In genomic region chr12:9134981-9135628, GRCh38 we compare ENCODE assay signal across 9 cellular contexts. TPM values are rescaled to one million over a fixed set of nuclear protein-coding genes. Genes with fewer than 3 reads are reported as not detected.
DNase-seq lines count a peak whose midpoint lies in the region; ATAC-seq and TF ChIP-seq lines count a peak whose summit lies in the region.
"Had no signal": no experiment of that assay in that cellular context is flagged by ENCODE, and none has a peak within 500 bp of the region (broad histone marks: within the 10 kb centered on the region; RNA-seq: fewer than 3 reads in every experiment).

No MANE protein-coding gene starts in this region.

- H3K27me3 Mint-ChIP-seq in activated naive CD4-positive, alpha-beta T cell treated with anti-CD3 and anti-CD28 coated beads for 36 hours (ENCODE audit: low read depth), result no peaks in the 10 kb centered on the region
- peaks cover 4% of the 10 kb centered on the region for H3K27me3 Mint-ChIP-seq in activated naive CD4-positive, alpha-beta T cell treated with anti-CD3 and anti-CD28 coated beads, Interleukin-2, amount 10 ng/mL, durations not matched to agents 7 days and 5 days
- H3K27me3 Mint-ChIP-seq: T-helper 17 cell had no signal

- H3K9me3 ChIP-seq in MM.1S (replicated peaks; ENCODE audit: insufficient read depth, low read length), result no peaks in the 10 kb centered on the region
- no peaks in the 10 kb centered on the region for H3K9me3 ChIP-seq in esophagus muscularis mucosa

- H4K20me1 ChIP-seq in MM.1S (ENCODE audit: insufficient read depth, low read length), result no peaks in the 10 kb centered on the region

- peaks cover 3% of the 10 kb centered on the region for H3K36me3 Mint-ChIP-seq in activated naive CD4-positive, alpha-beta T cell treated with anti-CD3 and anti-CD28 coated beads for 36 hours (ENCODE audit: low read depth)
- no peaks in the 10 kb centered on the region for H3K36me3 Mint-ChIP-seq in activated naive CD4-positive, alpha-beta T cell treated with anti-CD3 and anti-CD28 coated beads, Interleukin-2, amount 10 ng/mL, durations not matched to agents 7 days and 5 days
- no peaks in the 10 kb centered on the region for H3K36me3 Mint-ChIP-seq in stimulated activated effector memory CD8-positive, alpha-beta T cell treated with anti-CD3 and anti-CD28 coated beads, Interleukin-12 subunit alpha, Interleukin-12 subunit beta, amount 100 ng/mL, for 72 hours

- CTCF ChIA-PET in activated naive CD4-positive, alpha-beta T cell treated with anti-CD3 and anti-CD28 coated beads for 36 hours (lab: Charles Lee), result interaction anchor here (1.1 to 1.5 kb wide), 4 partner anchors 9 to 31 kb away, joined by 3 to 5 read pairs (median 4); no protein-coding TSS in a partner anchor
- CTCF ChIA-PET in activated naive CD4-positive, alpha-beta T cell treated with anti-CD3 and anti-CD28 coated beads, Interleukin-2, amount 10 ng/mL, durations not matched to agents 7 days and 5 days (lab: Charles Lee), result interaction anchor here (0.7 to 1.1 kb wide), 3 partner anchors 11 to 70 kb away, joined by 3 to 4 read pairs (median 3); no protein-coding TSS in a partner anchor

- 37% methylated on average over 16 of the region's 16 CpGs for WGBS in esophagus muscularis mucosa

- no peaks in the 10 kb centered on the region for H3K79me2 ChIP-seq in MM.1S (ENCODE audit: low read length)

- no peaks in the 10 kb centered on the region for H3F3A ChIP-seq in MM.1S (ENCODE audit: insufficient read depth, low read length)

- no peak for TF ChIP-seq POLR2A in esophagus muscularis mucosa (IDR thresholded peaks at IDR 0.05; ENCODE audit: low read depth)

- H3K4me3 ChIP-seq in MM.1S (ENCODE audit: low read length) (no peak overlapping the region), esophagus muscularis mucosa (peak overlapping the region; percentile 8 to 21 (median 12))

- no peak overlapping the region for H3K4me2 ChIP-seq in MM.1S (ENCODE audit: low read depth, low read length)

- H3K9ac ChIP-seq in MM.1S (ENCODE audit: low read length), result no peak overlapping the region

- H3K4me1 Mint-ChIP-seq in activated naive CD4-positive, alpha-beta T cell treated with anti-CD3 and anti-CD28 coated beads for 36 hours (ENCODE audit: low read depth), result no peaks in the 10 kb centered on the region
- no peaks in the 10 kb centered on the region for H3K4me1 Mint-ChIP-seq in activated naive CD4-positive, alpha-beta T cell treated with anti-CD3 and anti-CD28 coated beads, Interleukin-2, amount 10 ng/mL, durations not matched to agents 7 days and 5 days
- peaks cover 31% of the 10 kb centered on the region for H3K4me1 Mint-ChIP-seq in stimulated activated effector memory CD8-positive, alpha-beta T cell treated with anti-CD3 and anti-CD28 coated beads, Interleukin-12 subunit alpha, Interleukin-12 subunit beta, amount 100 ng/mL, for 72 hours

- H3K36me3 ChIP-seq in MM.1S (replicated peaks; ENCODE audit: insufficient read depth, low read length) (no peaks in the 10 kb centered on the region), esophagus muscularis mucosa (no peaks in the 10 kb centered on the region)

- H3K27me3 ChIP-seq in MM.1S (replicated peaks; ENCODE audit: insufficient read depth, low read length) (no peaks in the 10 kb centered on the region), esophagus muscularis mucosa (no peaks in the 10 kb centered on the region)

- intact Hi-C loops in activated naive CD4-positive, alpha-beta T cell treated with anti-CD3 and anti-CD28 coated beads for 36 hours (cut with micrococcal nuclease), result no loop called here
- intact Hi-C loops in esophagus muscularis mucosa (cut with DNase I), result no loop called here

- no peaks in the 10 kb centered on the region for H3K4me1 ChIP-seq in MM.1S (ENCODE audit: low read length)
- peaks cover 0 to 7% (median 7%) of the 10 kb centered on the region in 4 donors for H3K4me1 ChIP-seq in esophagus muscularis mucosa

- no peak overlapping the region for H3K27ac Mint-ChIP-seq in activated naive CD4-positive, alpha-beta T cell treated with anti-CD3 and anti-CD28 coated beads for 36 hours
- H3K27ac Mint-ChIP-seq in activated naive CD4-positive, alpha-beta T cell treated with anti-CD3 and anti-CD28 coated beads, Interleukin-2, amount 10 ng/mL, durations not matched to agents 7 days and 5 days, result no peak overlapping the region
- H3K27ac Mint-ChIP-seq in stimulated activated effector memory CD8-positive, alpha-beta T cell treated with anti-CD3 and anti-CD28 coated beads, Interleukin-12 subunit alpha, Interleukin-12 subunit beta, amount 100 ng/mL, for 72 hours, result no peak overlapping the region
- H3K27ac Mint-ChIP-seq: T-helper 17 cell had no signal

- H3K9me2 ChIP-seq in MM.1S (replicated peaks; ENCODE audit: insufficient read depth, low read length), result no peaks in the 10 kb centered on the region

- H2AFZ ChIP-seq in MM.1S (ENCODE audit: low read length), result 0 out of 2 replicates have a peak overlapping the region, but pooled peaks have one; percentile 19

- no peaks in the 10 kb centered on the region for H3K9me3 Mint-ChIP-seq in activated naive CD4-positive, alpha-beta T cell treated with anti-CD3 and anti-CD28 coated beads for 36 hours
- no peaks in the 10 kb centered on the region for H3K9me3 Mint-ChIP-seq in activated naive CD4-positive, alpha-beta T cell treated with anti-CD3 and anti-CD28 coated beads, Interleukin-2, amount 10 ng/mL, durations not matched to agents 7 days and 5 days
- no peaks in the 10 kb centered on the region for H3K9me3 Mint-ChIP-seq in stimulated activated effector memory CD8-positive, alpha-beta T cell treated with anti-CD3 and anti-CD28 coated beads, Interleukin-12 subunit alpha, Interleukin-12 subunit beta, amount 100 ng/mL, for 72 hours

- DNase-seq in activated naive CD4-positive, alpha-beta T cell treated with anti-CD3 and anti-CD28 coated beads for 36 hours, result peak; percentile 16
- no peak for DNase-seq in activated naive CD4-positive, alpha-beta T cell treated with anti-CD3 and anti-CD28 coated beads, Interleukin-2, amount 10 ng/mL, durations not matched to agents 7 days and 5 days
- DNase-seq in MM.1S (peak; percentile 48), esophagus muscularis mucosa (ENCODE audit: extremely low spot score) (no peak), NCI-H187 (lab: John Stamatoyannopoulos, UW) (no peak), amygdala (lab: John Stamatoyannopoulos, UW) (no peak)
- no peak for DNase-seq in stimulated activated effector memory CD8-positive, alpha-beta T cell treated with anti-CD3 and anti-CD28 coated beads, Interleukin-12 subunit alpha, Interleukin-12 subunit beta, amount 100 ng/mL, for 72 hours (ENCODE audit: low spot score in 2 of 2)
- DNase-seq: T-helper 17 cell had no signal

- TF ChIP-seq CTCF in MM.1S (IDR thresholded peaks at IDR 0.05; ENCODE audit: low read length) (peak; percentile 60), esophagus muscularis mucosa (IDR thresholded peaks at IDR 0.05) (peak; percentile 17 to 37 (median 27))

- H3K4me3 Mint-ChIP-seq in activated naive CD4-positive, alpha-beta T cell treated with anti-CD3 and anti-CD28 coated beads for 36 hours, result no peak overlapping the region
- no peak overlapping the region for H3K4me3 Mint-ChIP-seq in activated naive CD4-positive, alpha-beta T cell treated with anti-CD3 and anti-CD28 coated beads, Interleukin-2, amount 10 ng/mL, durations not matched to agents 7 days and 5 days
- H3K4me3 Mint-ChIP-seq in stimulated activated effector memory CD8-positive, alpha-beta T cell treated with anti-CD3 and anti-CD28 coated beads, Interleukin-12 subunit alpha, Interleukin-12 subunit beta, amount 100 ng/mL, for 72 hours, result no peak overlapping the region
- H3K4me3 Mint-ChIP-seq: T-helper 17 cell had no signal

- no peak overlapping the region for H3K27ac ChIP-seq in MM.1S (ENCODE audit: low read length)
- peak overlapping the region in 3 of 4 donors; percentile 45 to 71 (median 51) for H3K27ac ChIP-seq in esophagus muscularis mucosa (replicated peaks in 1 of 4)

- peak; percentile 46 for ATAC-seq in stimulated activated effector memory CD8-positive, alpha-beta T cell treated with anti-CD3 and anti-CD28 coated beads, Interleukin-12 subunit alpha, Interleukin-12 subunit beta, amount 100 ng/mL, for 72 hours
- ATAC-seq in HG03280 (IDR thresholded peaks at IDR 0.05; ENCODE audit: unreplicated experiment), result no peak
- ATAC-seq: T-helper 17 cell had no signal

- TF ChIP-seq EP300 in esophagus muscularis mucosa (IDR thresholded peaks at IDR 0.05), result no peak

RNA-seq across cellular contexts. Expression of gene A2M, which starts 19.4 kb away (rescaled TPM):
- total RNA-seq in activated naive CD4-positive, alpha-beta T cell treated with anti-CD3 and anti-CD28 coated beads for 36 hours, result not detected
- total RNA-seq in esophagus muscularis mucosa, result 100 to 1,000 TPM; 271 to 678 (median 484) TPM
- total RNA-seq: T-helper 17 cell had no signal

Comparison
In these comparisons a context has a peak if more than half of its experiments do, and no peak if none do; other contexts are left out.
1. DNase-seq: peak in activated naive CD4-positive, alpha-beta T cell treated with anti-CD3 and anti-CD28 coated beads for 36 hours (single experiment) and MM.1S (single experiment); none in activated naive CD4-positive, alpha-beta T cell treated with anti-CD3 and anti-CD28 coated beads, Interleukin-2, amount 10 ng/mL, durations not matched to agents 7 days and 5 days (single experiment), esophagus muscularis mucosa (single experiment), stimulated activated effector memory CD8-positive, alpha-beta T cell treated with anti-CD3 and anti-CD28 coated beads, Interleukin-12 subunit alpha, Interleukin-12 subunit beta, amount 100 ng/mL, for 72 hours (0 of 2), NCI-H187 (0 of 2) and amygdala (0 of 56).
2. RNA of gene A2M, which starts 19.4 kb away (total RNA-seq): 271 to 678 TPM in esophagus muscularis mucosa; not detected in activated naive CD4-positive, alpha-beta T cell treated with anti-CD3 and anti-CD28 coated beads for 36 hours; every median in the first group is over 100 times any median in the second.